10 cellular contexts compared by ENCODE assay signal in the genomic region with DNA sequence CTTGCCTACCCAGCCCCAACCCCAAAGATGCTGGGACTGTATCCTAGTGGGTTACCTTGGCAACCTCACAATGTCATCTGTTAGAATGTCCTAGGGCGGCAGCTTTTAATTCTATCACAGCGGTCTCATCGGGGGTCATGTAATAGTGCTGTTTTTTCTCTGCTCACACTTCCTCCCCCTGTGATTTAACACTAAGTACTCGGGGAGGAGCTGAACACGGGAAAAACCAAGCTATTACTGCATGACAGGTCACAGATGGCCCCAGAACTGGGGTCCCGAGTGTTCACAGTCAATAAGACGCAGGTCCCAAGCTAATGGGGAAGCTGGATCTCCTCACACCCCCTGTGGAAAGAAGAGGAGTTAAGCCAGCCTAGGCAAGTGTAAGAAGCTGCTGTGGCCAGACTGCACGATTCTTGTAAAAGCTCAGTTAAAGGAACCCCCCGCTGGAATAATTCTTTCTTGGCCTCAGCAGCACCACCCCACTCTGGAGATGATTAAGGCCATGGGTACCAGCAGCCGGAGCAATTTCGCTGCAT. TPM values are rescaled to one million over a fixed set of nuclear protein-coding genes. Genes with fewer than 3 reads are reported as not detected.
DNase-seq lines count a peak whose midpoint lies in the region; ATAC-seq, FAIRE-seq and TF ChIP-seq lines count a peak whose summit lies in the region.
"Had no signal": no experiment of that assay in that cellular context is flagged by ENCODE, and none has a peak within 500 bp of the region (broad histone marks: within the 10 kb centered on the region; RNA-seq: fewer than 3 reads in every experiment).

No MANE protein-coding gene starts in this region.

- TF ChIP-seq CTCF in psoas muscle (IDR thresholded peaks at IDR 0.05) (no peak), CD14-positive monocyte (IDR thresholded peaks at IDR 0.05) (no peak)

- H3K27ac Mint-ChIP-seq in T-helper 2 cell treated with Interferon-gamma antibody and Interleukin-4, amounts not matched to agents 5 μg/mL and 100 μg/mL, for 36 hours = peak overlapping the region; percentile 72
- H3K27ac Mint-ChIP-seq in activated T-helper 17 cell treated with anti-CD3 and anti-CD28 coated beads, Interleukin-2, amount 50 U/mL, for 72 hours = peak overlapping the region; percentile 98
- H3K27ac Mint-ChIP-seq in CD14-positive monocyte = peak overlapping the region in 2 of 7 donors; percentile 23 to 45

- peak overlapping the region; percentile 8 for H3K4me3 ChIP-seq in psoas muscle

- DNase-seq in T-helper 2 cell treated with Interferon-gamma antibody and Interleukin-4, amounts not matched to agents 5 μg/mL and 100 μg/mL, for 36 hours (ENCODE audit: low spot score) = no peak
- DNase-seq in T-helper 2 cell (no peak), GM19239 (ENCODE audit: insufficient read length, low spot score) (no peak), psoas muscle (no peak), CD14-positive monocyte (ENCODE audit: low spot score) (no peak), NCI-H446 (lab: John Stamatoyannopoulos, UW) (no peak)
- DNase-seq: NCI-H2107 had no signal

- peaks cover 61% of the 10 kb centered on the region for H3K4me1 Mint-ChIP-seq in T-helper 2 cell treated with Interferon-gamma antibody and Interleukin-4, amounts not matched to agents 5 μg/mL and 100 μg/mL, for 36 hours (ENCODE audit: low read depth)
- peaks cover 56% of the 10 kb centered on the region for H3K4me1 Mint-ChIP-seq in activated T-helper 17 cell treated with anti-CD3 and anti-CD28 coated beads, Interleukin-2, amount 50 U/mL, for 72 hours
- peaks cover 57% of the 10 kb centered on the region for H3K4me1 Mint-ChIP-seq in CD14-positive monocyte

- intact Hi-C loops in psoas muscle (cut with DNase I) (no loop called here), CD14-positive monocyte (cut with micrococcal nuclease) (no loop called here)

- 66 to 71% (median 67%) methylated on average over 11 of the region's 11 CpGs for WGBS in psoas muscle, 3 donors

- H3K36me3 ChIP-seq in psoas muscle (ENCODE audit: insufficient read depth in 1 of 2, low read depth in 1 of 2) = peaks cover 0 to 2% of the 10 kb centered on the region in 2 donors

- H3K9me3 ChIP-seq in psoas muscle = no peaks in the 10 kb centered on the region

- H3K4me3 Mint-ChIP-seq in T-helper 2 cell treated with Interferon-gamma antibody and Interleukin-4, amounts not matched to agents 5 μg/mL and 100 μg/mL, for 36 hours = peak overlapping the region; percentile 97
- peak overlapping the region; percentile 85 for H3K4me3 Mint-ChIP-seq in activated T-helper 17 cell treated with anti-CD3 and anti-CD28 coated beads, Interleukin-2, amount 50 U/mL, for 72 hours
- H3K4me3 Mint-ChIP-seq in CD14-positive monocyte = peak overlapping the region in 1 of 2 donors; percentile 39

- peak; percentile 92 for FAIRE-seq in GM19239 (lab: Jason Lieb, UNC)
- FAIRE-seq: A204.1 had no signal

- H3K36me3 Mint-ChIP-seq in T-helper 2 cell treated with Interferon-gamma antibody and Interleukin-4, amounts not matched to agents 5 μg/mL and 100 μg/mL, for 36 hours (ENCODE audit: low read depth) = peaks cover 8% of the 10 kb centered on the region
- peaks cover 50% of the 10 kb centered on the region for H3K36me3 Mint-ChIP-seq in activated T-helper 17 cell treated with anti-CD3 and anti-CD28 coated beads, Interleukin-2, amount 50 U/mL, for 72 hours (ENCODE audit: low read depth)
- peaks cover 0 to 2% of the 10 kb centered on the region in 2 donors for H3K36me3 Mint-ChIP-seq in CD14-positive monocyte

- no peaks in the 10 kb centered on the region for H3K27me3 Mint-ChIP-seq in T-helper 2 cell treated with Interferon-gamma antibody and Interleukin-4, amounts not matched to agents 5 μg/mL and 100 μg/mL, for 36 hours (ENCODE audit: low read depth)
- no peaks in the 10 kb centered on the region for H3K27me3 Mint-ChIP-seq in activated T-helper 17 cell treated with anti-CD3 and anti-CD28 coated beads, Interleukin-2, amount 50 U/mL, for 72 hours
- H3K27me3 Mint-ChIP-seq in CD14-positive monocyte (ENCODE audit: low read depth in 3 of 3) = peaks cover 2 to 3% (median 2%) of the 10 kb centered on the region in 3 donors

- peaks cover 35% of the 10 kb centered on the region for H3K4me1 ChIP-seq in psoas muscle

- peak overlapping the region; percentile 19 for H3K27ac ChIP-seq in psoas muscle

- no peaks in the 10 kb centered on the region for H3K27me3 ChIP-seq in psoas muscle (ENCODE audit: insufficient read depth in 3 of 3, low read length in 2 of 3)

- peaks cover 14% of the 10 kb centered on the region for H3K9me3 Mint-ChIP-seq in T-helper 2 cell treated with Interferon-gamma antibody and Interleukin-4, amounts not matched to agents 5 μg/mL and 100 μg/mL, for 36 hours
- H3K9me3 Mint-ChIP-seq in activated T-helper 17 cell treated with anti-CD3 and anti-CD28 coated beads, Interleukin-2, amount 50 U/mL, for 72 hours = no peaks in the 10 kb centered on the region
- peaks cover 0 to 3% (median 0%) of the 10 kb centered on the region in 7 donors for H3K9me3 Mint-ChIP-seq in CD14-positive monocyte

- ATAC-seq in activated T-helper 17 cell treated with anti-CD3 and anti-CD28 coated beads, Interleukin-2, amount 50 U/mL, for 72 hours (replicated peaks) = no peak
- ATAC-seq in psoas muscle (no peak), GM18909 (IDR thresholded peaks at IDR 0.05; ENCODE audit: poor library complexity, unreplicated experiment) (no peak)

RNA-seq across cellular contexts. Expression of a gene that starts 2.5 kb away (rescaled TPM):
- 100 to 1,000 TPM; 112 to 139 TPM for total RNA-seq in activated T-helper 17 cell treated with anti-CD3 and anti-CD28 coated beads, Interleukin-2, amount 50 U/mL, for 72 hours
- total RNA-seq in psoas muscle = 10 to 100 TPM; 11.5 to 21.8 (median 16.8) TPM
- polyA plus RNA-seq in psoas muscle (10 to 100 TPM in 2 of 3 donors, 1 to 10 TPM in 1; 9.1 to 33.1 (median 14.9) TPM), CD14-positive monocyte (10 to 100 TPM; 27.2 to 28.0 TPM)

Comparison
In these comparisons a context has a peak if more than half of its experiments do, and no peak if none do; other contexts are left out.
1. RNA of a gene that starts 2.5 kb away (total RNA-seq): 112 to 139 TPM in activated T-helper 17 cell treated with anti-CD3 and anti-CD28 coated beads, Interleukin-2, amount 50 U/mL, for 72 hours; 11.5 to 21.8 TPM in psoas muscle; every median in the first group is over 4 times any median in the second.